2 cellular contexts compared by ENCODE assay signal in the genomic region with DNA sequence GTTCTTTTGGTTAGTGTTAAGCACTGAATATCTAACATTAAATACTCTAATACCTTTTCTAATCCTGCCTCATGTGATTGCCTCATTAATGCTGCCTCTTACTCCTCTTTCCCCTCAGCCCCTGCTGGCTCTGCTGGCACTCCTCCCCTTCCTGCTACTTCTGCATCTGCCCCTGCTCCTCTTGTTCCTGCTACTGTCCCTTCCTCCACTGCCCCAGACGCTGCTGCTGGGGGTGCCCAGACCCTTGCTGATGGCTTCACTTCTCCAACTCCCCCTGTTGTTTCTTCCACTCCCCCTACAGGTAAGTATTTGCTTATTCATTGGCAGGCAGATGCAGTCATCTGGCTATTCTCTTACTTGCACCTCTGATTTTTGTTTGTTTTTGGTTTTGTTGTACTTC.
TF ChIP-seq lines count a peak whose summit lies in the region.

No MANE protein-coding gene starts in this region.

TF ChIP-seq in GM23338, 12 proteins besides CTCF, POLR2A, EP300 and RAD21 (continued from another document):
- TF ChIP-seq, protein P1, sequence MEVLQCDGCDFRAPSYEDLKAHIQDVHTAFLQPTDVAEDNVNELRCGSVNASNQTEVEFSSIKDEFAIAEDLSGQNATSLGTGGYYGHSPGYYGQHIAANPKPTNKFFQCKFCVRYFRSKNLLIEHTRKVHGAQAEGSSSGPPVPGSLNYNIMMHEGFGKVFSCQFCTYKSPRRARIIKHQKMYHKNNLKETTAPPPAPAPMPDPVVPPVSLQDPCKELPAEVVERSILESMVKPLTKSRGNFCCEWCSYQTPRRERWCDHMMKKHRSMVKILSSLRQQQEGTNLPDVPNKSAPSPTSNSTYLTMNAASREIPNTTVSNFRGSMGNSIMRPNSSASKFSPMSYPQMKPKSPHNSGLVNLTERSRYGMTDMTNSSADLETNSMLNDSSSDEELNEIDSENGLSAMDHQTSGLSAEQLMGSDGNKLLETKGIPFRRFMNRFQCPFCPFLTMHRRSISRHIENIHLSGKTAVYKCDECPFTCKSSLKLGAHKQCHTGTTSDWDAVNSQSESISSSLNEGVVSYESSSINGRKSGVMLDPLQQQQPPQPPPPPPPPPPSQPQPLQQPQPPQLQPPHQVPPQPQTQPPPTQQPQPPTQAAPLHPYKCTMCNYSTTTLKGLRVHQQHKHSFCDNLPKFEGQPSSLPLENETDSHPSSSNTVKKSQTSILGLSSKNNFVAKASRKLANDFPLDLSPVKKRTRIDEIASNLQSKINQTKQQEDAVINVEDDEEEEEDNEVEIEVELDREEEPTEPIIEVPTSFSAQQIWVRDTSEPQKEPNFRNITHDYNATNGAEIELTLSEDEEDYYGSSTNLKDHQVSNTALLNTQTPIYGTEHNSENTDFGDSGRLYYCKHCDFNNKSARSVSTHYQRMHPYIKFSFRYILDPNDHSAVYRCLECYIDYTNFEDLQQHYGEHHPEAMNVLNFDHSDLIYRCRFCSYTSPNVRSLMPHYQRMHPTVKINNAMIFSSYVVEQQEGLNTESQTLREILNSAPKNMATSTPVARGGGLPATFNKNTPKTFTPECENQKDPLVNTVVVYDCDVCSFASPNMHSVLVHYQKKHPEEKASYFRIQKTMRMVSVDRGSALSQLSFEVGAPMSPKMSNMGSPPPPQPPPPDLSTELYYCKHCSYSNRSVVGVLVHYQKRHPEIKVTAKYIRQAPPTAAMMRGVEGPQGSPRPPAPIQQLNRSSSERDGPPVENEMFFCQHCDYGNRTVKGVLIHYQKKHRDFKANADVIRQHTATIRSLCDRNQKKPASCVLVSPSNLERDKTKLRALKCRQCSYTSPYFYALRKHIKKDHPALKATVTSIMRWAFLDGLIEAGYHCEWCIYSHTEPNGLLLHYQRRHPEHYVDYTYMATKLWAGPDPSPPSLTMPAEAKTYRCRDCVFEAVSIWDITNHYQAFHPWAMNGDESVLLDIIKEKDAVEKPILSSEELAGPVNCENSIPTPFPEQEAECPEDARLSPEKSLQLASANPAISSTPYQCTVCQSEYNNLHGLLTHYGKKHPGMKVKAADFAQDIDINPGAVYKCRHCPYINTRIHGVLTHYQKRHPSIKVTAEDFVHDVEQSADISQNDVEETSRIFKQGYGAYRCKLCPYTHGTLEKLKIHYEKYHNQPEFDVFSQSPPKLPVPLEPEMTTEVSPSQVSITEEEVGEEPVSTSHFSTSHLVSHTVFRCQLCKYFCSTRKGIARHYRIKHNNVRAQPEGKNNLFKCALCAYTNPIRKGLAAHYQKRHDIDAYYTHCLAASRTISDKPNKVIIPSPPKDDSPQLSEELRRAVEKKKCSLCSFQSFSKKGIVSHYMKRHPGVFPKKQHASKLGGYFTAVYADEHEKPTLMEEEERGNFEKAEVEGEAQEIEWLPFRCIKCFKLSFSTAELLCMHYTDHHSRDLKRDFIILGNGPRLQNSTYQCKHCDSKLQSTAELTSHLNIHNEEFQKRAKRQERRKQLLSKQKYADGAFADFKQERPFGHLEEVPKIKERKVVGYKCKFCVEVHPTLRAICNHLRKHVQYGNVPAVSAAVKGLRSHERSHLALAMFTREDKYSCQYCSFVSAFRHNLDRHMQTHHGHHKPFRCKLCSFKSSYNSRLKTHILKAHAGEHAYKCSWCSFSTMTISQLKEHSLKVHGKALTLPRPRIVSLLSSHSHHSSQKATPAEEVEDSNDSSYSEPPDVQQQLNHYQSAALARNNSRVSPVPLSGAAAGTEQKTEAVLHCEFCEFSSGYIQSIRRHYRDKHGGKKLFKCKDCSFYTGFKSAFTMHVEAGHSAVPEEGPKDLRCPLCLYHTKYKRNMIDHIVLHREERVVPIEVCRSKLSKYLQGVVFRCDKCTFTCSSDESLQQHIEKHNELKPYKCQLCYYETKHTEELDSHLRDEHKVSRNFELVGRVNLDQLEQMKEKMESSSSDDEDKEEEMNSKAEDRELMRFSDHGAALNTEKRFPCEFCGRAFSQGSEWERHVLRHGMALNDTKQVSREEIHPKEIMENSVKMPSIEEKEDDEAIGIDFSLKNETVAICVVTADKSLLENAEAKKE (CRISPR knock-in tag; IDR thresholded peaks at IDR 0.05) = peak; percentile 55; the same call in 1 of the 2 replicates
- TF ChIP-seq CREB1 (CRISPR knock-in tag; IDR thresholded peaks at IDR 0.05; ENCODE audit: low read depth) (0 out of 2 replicates have a peak, but pooled peaks have one; percentile 24), NANOG (IDR thresholded peaks at IDR 0.05; ENCODE audit: borderline replicate concordance) (no peak)

TF ChIP-seq in SK-N-SH treated with all-trans-retinoic acid at 6 μM for 48 hours, 23 proteins besides CTCF, POLR2A, EP300 and RAD21 (continued from another document):
- TF ChIP-seq, protein P2, sequence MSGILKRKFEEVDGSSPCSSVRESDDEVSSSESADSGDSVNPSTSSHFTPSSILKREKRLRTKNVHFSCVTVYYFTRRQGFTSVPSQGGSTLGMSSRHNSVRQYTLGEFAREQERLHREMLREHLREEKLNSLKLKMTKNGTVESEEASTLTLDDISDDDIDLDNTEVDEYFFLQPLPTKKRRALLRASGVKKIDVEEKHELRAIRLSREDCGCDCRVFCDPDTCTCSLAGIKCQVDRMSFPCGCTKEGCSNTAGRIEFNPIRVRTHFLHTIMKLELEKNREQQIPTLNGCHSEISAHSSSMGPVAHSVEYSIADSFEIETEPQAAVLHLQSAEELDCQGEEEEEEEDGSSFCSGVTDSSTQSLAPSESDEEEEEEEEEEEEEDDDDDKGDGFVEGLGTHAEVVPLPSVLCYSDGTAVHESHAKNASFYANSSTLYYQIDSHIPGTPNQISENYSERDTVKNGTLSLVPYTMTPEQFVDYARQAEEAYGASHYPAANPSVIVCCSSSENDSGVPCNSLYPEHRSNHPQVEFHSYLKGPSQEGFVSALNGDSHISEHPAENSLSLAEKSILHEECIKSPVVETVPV (CRISPR knock-in tag; IDR thresholded peaks at IDR 0.05) = no peak
- TF ChIP-seq, protein P3, sequence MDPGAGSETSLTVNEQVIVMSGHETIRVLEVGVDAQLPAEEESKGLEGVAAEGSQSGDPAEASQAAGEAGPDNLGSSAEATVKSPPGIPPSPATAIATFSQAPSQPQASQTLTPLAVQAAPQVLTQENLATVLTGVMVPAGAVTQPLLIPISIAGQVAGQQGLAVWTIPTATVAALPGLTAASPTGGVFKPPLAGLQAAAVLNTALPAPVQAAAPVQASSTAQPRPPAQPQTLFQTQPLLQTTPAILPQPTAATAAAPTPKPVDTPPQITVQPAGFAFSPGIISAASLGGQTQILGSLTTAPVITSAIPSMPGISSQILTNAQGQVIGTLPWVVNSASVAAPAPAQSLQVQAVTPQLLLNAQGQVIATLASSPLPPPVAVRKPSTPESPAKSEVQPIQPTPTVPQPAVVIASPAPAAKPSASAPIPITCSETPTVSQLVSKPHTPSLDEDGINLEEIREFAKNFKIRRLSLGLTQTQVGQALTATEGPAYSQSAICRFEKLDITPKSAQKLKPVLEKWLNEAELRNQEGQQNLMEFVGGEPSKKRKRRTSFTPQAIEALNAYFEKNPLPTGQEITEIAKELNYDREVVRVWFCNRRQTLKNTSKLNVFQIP (CRISPR knock-in tag; IDR thresholded peaks at IDR 0.05; ENCODE audit: borderline replicate concordance, low read depth) = no peak
- TF ChIP-seq ZNF565 (CRISPR knock-in tag; conservative IDR thresholded peaks at IDR 0.05; ENCODE audit: low read depth) (no peak), ZFP3 (CRISPR knock-in tag; IDR thresholded peaks at IDR 0.05) (no peak), ZNF8 (CRISPR knock-in tag; IDR thresholded peaks at IDR 0.05) (no peak), ZNF70 (CRISPR knock-in tag; IDR thresholded peaks at IDR 0.05) (no peak), ARNTL (CRISPR knock-in tag; IDR thresholded peaks at IDR 0.05; ENCODE audit: borderline replicate concordance, low read depth) (no peak), GLIS3 (CRISPR knock-in tag; IDR thresholded peaks at IDR 0.05) (no peak), TOX (CRISPR knock-in tag; IDR thresholded peaks at IDR 0.05; ENCODE audit: borderline replicate concordance) (no peak), SNAI2 (CRISPR knock-in tag; IDR thresholded peaks at IDR 0.05) (no peak), RARB (CRISPR knock-in tag; IDR thresholded peaks at IDR 0.05) (no peak), ESRRG (CRISPR knock-in tag; IDR thresholded peaks at IDR 0.05) (no peak), ZC3H10 (CRISPR knock-in tag; IDR thresholded peaks at IDR 0.05) (no peak), TCF4 (CRISPR knock-in tag; IDR thresholded peaks at IDR 0.05; ENCODE audit: borderline replicate concordance) (no peak)
- TF ChIP-seq, protein P4, sequence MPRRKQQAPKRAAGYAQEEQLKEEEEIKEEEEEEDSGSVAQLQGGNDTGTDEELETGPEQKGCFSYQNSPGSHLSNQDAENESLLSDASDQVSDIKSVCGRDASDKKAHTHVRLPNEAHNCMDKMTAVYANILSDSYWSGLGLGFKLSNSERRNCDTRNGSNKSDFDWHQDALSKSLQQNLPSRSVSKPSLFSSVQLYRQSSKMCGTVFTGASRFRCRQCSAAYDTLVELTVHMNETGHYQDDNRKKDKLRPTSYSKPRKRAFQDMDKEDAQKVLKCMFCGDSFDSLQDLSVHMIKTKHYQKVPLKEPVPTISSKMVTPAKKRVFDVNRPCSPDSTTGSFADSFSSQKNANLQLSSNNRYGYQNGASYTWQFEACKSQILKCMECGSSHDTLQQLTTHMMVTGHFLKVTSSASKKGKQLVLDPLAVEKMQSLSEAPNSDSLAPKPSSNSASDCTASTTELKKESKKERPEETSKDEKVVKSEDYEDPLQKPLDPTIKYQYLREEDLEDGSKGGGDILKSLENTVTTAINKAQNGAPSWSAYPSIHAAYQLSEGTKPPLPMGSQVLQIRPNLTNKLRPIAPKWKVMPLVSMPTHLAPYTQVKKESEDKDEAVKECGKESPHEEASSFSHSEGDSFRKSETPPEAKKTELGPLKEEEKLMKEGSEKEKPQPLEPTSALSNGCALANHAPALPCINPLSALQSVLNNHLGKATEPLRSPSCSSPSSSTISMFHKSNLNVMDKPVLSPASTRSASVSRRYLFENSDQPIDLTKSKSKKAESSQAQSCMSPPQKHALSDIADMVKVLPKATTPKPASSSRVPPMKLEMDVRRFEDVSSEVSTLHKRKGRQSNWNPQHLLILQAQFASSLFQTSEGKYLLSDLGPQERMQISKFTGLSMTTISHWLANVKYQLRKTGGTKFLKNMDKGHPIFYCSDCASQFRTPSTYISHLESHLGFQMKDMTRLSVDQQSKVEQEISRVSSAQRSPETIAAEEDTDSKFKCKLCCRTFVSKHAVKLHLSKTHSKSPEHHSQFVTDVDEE (CRISPR knock-in tag; IDR thresholded peaks at IDR 0.05) = no peak
